ENCODE assay signal across 9 cellular contexts in genomic region chr1:167708940-167709389, GRCh38. TPM values are rescaled to one million over a fixed set of nuclear protein-coding genes. Genes with fewer than 3 reads are reported as not detected.
DNase-seq lines count a peak whose midpoint lies in the region; ATAC-seq and TF ChIP-seq lines count a peak whose summit lies in the region.
"Had no signal": no experiment of that assay in that cellular context is flagged by ENCODE, and none has a peak within 500 bp of the region (broad histone marks: within the 10 kb centered on the region; RNA-seq: fewer than 3 reads in every experiment).

No MANE protein-coding gene starts in this region.

- H3K36me3 ChIP-seq in DOHH2 (ENCODE audit: control insufficient read depth, low read length) = peaks cover 21% of the 10 kb centered on the region
- H3K36me3 ChIP-seq in GM23338 (ENCODE audit: insufficient read depth) = no peaks in the 10 kb centered on the region
- H3K36me3 ChIP-seq in sigmoid colon = no peaks in the 10 kb centered on the region

- H3K4me2 ChIP-seq in DOHH2 (ENCODE audit: low read length) (peak overlapping the region; percentile 24; the same call in 1 of the 2 replicates), GM23338 (no peak overlapping the region)

- no peak for TF ChIP-seq POLR2A in sigmoid colon (IDR thresholded peaks at IDR 0.05)

- DNase-seq in NCI-H526 (lab: John Stamatoyannopoulos, UW) = peak; percentile 49 to 59
- peak; percentile 14 for DNase-seq in fibroblast of pulmonary artery (ENCODE audit: low read depth)
- DNase-seq in left lobe of liver (ENCODE audit: low spot score) = no peak
- DNase-seq in GM23338 (ENCODE audit: low spot score) = no peak
- DNase-seq in NCI-H345 (lab: John Stamatoyannopoulos, UW) = no peak
- no peak for DNase-seq in sigmoid colon
- DNase-seq: DMS79 treated with DMSO at 0.1 percent for 48 hours had no signal

- H3K4me3 Mint-ChIP-seq in GM23338 = no peak overlapping the region

- no peak overlapping the region for H3K27ac Mint-ChIP-seq in GM23338

- H3K79me2 ChIP-seq in DOHH2 (ENCODE audit: control insufficient read depth, low read length) (no peaks in the 10 kb centered on the region), GM23338 (replicated peaks; ENCODE audit: insufficient read depth) (no peaks in the 10 kb centered on the region)

- H3K9me3 ChIP-seq in DOHH2 (ENCODE audit: control insufficient read depth, insufficient read depth, low read length) (no peaks in the 10 kb centered on the region), sigmoid colon (no peaks in the 10 kb centered on the region)

- peaks cover 46% of the 10 kb centered on the region for H3F3A ChIP-seq in DOHH2 (ENCODE audit: control insufficient read depth, insufficient read depth)
- 0 out of 2 replicates have a peak, but pooled peaks cover 4% of the 10 kb centered on the region for H3F3A ChIP-seq in GM23338 (replicated peaks; ENCODE audit: low read depth)

- ATAC-seq in GM21447 (IDR thresholded peaks at IDR 0.05; ENCODE audit: unreplicated experiment) (peak; percentile 44), left lobe of liver (no peak), GM23338 (no peak)

- H3K4me3 ChIP-seq in DOHH2 (ENCODE audit: low read length) (0 out of 2 replicates have a peak overlapping the region, but pooled peaks have one; percentile 19), fibroblast of pulmonary artery (replicated peaks; ENCODE audit: low read depth, low read length) (no peak overlapping the region), GM23338 (no peak overlapping the region), sigmoid colon (no peak overlapping the region)

- peaks cover 53% of the 10 kb centered on the region for H3K4me1 Mint-ChIP-seq in GM23338

- TF ChIP-seq EP300 in sigmoid colon (IDR thresholded peaks at IDR 0.05) = no peak

- TF ChIP-seq CTCF in DOHH2 (IDR thresholded peaks at IDR 0.05; ENCODE audit: low read depth, low read length, poor library complexity, severe bottlenecking) (no peak), fibroblast of pulmonary artery (IDR thresholded peaks at IDR 0.05; ENCODE audit: low read length, missing control alignments) (no peak), GM23338 (conservative IDR thresholded peaks at IDR 0.05; ENCODE audit: low read depth in 2 of 2) (no peak), sigmoid colon (IDR thresholded peaks at IDR 0.05) (no peak)

- H3K36me3 Mint-ChIP-seq in GM23338 (ENCODE audit: low read depth) = no peaks in the 10 kb centered on the region

- peaks cover 18% of the 10 kb centered on the region for H3K27me3 Mint-ChIP-seq in GM23338 (ENCODE audit: insufficient read depth, low read depth, poor library complexity)

- no peaks in the 10 kb centered on the region for H3K9me2 ChIP-seq in DOHH2 (replicated peaks; ENCODE audit: control insufficient read depth, low read length)
- H3K9me2 ChIP-seq in GM23338 (ENCODE audit: insufficient read depth) = no peaks in the 10 kb centered on the region

- H3K27me3 ChIP-seq in DOHH2 (ENCODE audit: control insufficient read depth, low read length) (peaks cover 39% of the 10 kb centered on the region), GM23338 (ENCODE audit: insufficient read depth) (peaks cover 28% of the 10 kb centered on the region), sigmoid colon (no peaks in the 10 kb centered on the region)

- H3K27ac ChIP-seq in DOHH2 (ENCODE audit: low read depth, low read length) (no peak overlapping the region), GM23338 (ENCODE audit: low read depth) (no peak overlapping the region), sigmoid colon (no peak overlapping the region)

- no peak overlapping the region; the same call in 1 of the 2 replicates for H2AFZ ChIP-seq in GM23338

- WGBS in sigmoid colon, 2 donors = 56 to 93% methylated on average over 3 of the region's 3 CpGs

- H3K9me3 Mint-ChIP-seq in GM23338 = no peaks in the 10 kb centered on the region; the same call in 1 of the 3 replicates

- H4K20me1 ChIP-seq in DOHH2 (ENCODE audit: control insufficient read depth, insufficient read depth, low read depth, low read length) (peaks cover 14% of the 10 kb centered on the region), GM23338 (replicated peaks; ENCODE audit: insufficient read depth) (no peaks in the 10 kb centered on the region)

- intact Hi-C loops in sigmoid colon (cut with DNase I) = no loop called here

- H3K4me1 ChIP-seq in DOHH2 (ENCODE audit: control insufficient read depth, low read length) (peaks cover 46% of the 10 kb centered on the region), GM23338 (ENCODE audit: insufficient read depth) (peaks cover 50% of the 10 kb centered on the region), sigmoid colon (peaks cover 0 to 10% (median 3%) of the 10 kb centered on the region in 4 donors)

TF ChIP-seq in GM23338, 12 proteins besides CTCF, POLR2A, EP300 and RAD21 (continues in another document):
- no peak for TF ChIP-seq STAT1 (IDR thresholded peaks at IDR 0.05; ENCODE audit: unreplicated experiment)
- TF ChIP-seq ZNF114 (CRISPR knock-in tag; IDR thresholded peaks at IDR 0.05) = no peak
- no peak for TF ChIP-seq NANOG (IDR thresholded peaks at IDR 0.05; ENCODE audit: borderline replicate concordance)
- TF ChIP-seq ZNF331 (CRISPR knock-in tag; IDR thresholded peaks at IDR 0.05; ENCODE audit: low read depth) = no peak
- no peak for TF ChIP-seq CREB1 (CRISPR knock-in tag; IDR thresholded peaks at IDR 0.05; ENCODE audit: low read depth)
- TF ChIP-seq, protein P1, sequence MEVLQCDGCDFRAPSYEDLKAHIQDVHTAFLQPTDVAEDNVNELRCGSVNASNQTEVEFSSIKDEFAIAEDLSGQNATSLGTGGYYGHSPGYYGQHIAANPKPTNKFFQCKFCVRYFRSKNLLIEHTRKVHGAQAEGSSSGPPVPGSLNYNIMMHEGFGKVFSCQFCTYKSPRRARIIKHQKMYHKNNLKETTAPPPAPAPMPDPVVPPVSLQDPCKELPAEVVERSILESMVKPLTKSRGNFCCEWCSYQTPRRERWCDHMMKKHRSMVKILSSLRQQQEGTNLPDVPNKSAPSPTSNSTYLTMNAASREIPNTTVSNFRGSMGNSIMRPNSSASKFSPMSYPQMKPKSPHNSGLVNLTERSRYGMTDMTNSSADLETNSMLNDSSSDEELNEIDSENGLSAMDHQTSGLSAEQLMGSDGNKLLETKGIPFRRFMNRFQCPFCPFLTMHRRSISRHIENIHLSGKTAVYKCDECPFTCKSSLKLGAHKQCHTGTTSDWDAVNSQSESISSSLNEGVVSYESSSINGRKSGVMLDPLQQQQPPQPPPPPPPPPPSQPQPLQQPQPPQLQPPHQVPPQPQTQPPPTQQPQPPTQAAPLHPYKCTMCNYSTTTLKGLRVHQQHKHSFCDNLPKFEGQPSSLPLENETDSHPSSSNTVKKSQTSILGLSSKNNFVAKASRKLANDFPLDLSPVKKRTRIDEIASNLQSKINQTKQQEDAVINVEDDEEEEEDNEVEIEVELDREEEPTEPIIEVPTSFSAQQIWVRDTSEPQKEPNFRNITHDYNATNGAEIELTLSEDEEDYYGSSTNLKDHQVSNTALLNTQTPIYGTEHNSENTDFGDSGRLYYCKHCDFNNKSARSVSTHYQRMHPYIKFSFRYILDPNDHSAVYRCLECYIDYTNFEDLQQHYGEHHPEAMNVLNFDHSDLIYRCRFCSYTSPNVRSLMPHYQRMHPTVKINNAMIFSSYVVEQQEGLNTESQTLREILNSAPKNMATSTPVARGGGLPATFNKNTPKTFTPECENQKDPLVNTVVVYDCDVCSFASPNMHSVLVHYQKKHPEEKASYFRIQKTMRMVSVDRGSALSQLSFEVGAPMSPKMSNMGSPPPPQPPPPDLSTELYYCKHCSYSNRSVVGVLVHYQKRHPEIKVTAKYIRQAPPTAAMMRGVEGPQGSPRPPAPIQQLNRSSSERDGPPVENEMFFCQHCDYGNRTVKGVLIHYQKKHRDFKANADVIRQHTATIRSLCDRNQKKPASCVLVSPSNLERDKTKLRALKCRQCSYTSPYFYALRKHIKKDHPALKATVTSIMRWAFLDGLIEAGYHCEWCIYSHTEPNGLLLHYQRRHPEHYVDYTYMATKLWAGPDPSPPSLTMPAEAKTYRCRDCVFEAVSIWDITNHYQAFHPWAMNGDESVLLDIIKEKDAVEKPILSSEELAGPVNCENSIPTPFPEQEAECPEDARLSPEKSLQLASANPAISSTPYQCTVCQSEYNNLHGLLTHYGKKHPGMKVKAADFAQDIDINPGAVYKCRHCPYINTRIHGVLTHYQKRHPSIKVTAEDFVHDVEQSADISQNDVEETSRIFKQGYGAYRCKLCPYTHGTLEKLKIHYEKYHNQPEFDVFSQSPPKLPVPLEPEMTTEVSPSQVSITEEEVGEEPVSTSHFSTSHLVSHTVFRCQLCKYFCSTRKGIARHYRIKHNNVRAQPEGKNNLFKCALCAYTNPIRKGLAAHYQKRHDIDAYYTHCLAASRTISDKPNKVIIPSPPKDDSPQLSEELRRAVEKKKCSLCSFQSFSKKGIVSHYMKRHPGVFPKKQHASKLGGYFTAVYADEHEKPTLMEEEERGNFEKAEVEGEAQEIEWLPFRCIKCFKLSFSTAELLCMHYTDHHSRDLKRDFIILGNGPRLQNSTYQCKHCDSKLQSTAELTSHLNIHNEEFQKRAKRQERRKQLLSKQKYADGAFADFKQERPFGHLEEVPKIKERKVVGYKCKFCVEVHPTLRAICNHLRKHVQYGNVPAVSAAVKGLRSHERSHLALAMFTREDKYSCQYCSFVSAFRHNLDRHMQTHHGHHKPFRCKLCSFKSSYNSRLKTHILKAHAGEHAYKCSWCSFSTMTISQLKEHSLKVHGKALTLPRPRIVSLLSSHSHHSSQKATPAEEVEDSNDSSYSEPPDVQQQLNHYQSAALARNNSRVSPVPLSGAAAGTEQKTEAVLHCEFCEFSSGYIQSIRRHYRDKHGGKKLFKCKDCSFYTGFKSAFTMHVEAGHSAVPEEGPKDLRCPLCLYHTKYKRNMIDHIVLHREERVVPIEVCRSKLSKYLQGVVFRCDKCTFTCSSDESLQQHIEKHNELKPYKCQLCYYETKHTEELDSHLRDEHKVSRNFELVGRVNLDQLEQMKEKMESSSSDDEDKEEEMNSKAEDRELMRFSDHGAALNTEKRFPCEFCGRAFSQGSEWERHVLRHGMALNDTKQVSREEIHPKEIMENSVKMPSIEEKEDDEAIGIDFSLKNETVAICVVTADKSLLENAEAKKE (CRISPR knock-in tag; IDR thresholded peaks at IDR 0.05) = no peak
- no peak for TF ChIP-seq ETS1 (IDR thresholded peaks at IDR 0.05)

RNA-seq across cellular contexts. Expression of gene MPZL1, which starts 12.8 kb away (rescaled TPM):
- 17.8 TPM for total RNA-seq in left lobe of liver
- total RNA-seq in GM23338 (2014; rRNA removed; shearing (Covaris generic)) = 85.1 and 86.5 TPM in 2 replicates
- polyA plus RNA-seq in GM23338 (2016; fragmentation: Nextera tagmentation; extraction: Ambion mirVana) = 26.6 and 35.1 TPM in 2 replicates
- 10 to 100 TPM; 50.9 to 69.5 (median 58.3) TPM for total RNA-seq in sigmoid colon
- polyA plus RNA-seq in sigmoid colon = 10 to 100 TPM in 2 of 3 donors, 1 to 10 TPM in 1; 8.8 to 66.9 (median 11.4) TPM

Comparison
In these comparisons a context has a peak if more than half of its experiments do, and no peak if none do; other contexts are left out.
1. DNase-seq: peak in NCI-H526 (2 of 2) and fibroblast of pulmonary artery (single experiment); none in left lobe of liver (single experiment), GM23338 (single experiment), NCI-H345 (single experiment) and sigmoid colon (single experiment).